8 cellular contexts compared by ENCODE assay signal in the genomic region with DNA sequence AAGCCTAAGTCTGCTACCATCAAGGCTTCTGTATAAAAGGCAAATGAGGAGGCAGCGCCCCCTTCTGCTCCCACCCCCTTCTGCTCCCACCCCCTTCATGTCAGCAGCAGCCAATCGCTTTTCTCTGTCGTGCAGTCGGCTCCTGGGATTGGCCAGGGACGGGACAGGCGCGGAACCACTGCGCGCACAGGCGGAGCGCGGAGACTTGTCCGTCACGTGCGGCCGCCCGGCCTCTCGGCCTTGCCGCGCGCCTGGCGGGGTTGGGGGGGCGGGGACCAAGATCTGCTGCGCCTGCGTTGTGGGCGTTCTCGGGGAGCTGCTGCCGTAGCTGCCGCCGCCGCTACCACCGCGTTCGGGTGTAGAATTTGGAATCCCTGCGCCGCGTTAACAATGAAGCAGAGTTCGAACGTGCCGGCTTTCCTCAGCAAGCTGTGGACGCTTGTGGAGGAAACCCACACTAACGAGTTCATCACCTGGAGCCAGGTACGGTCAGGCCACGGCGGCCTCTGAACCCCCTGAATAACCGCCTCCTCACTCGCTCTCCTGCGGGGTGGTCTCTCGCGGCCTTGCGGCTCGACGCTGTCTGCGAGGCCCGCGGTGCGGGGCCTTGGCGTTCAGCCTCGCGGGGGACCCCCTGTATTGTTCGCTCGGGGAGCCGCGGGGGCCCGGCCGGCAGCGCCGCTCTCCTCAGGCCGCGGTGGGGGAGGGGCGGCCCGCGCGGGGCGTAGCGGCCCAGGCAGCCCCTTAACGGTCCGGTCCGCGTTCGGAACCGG. TPM values are rescaled to one million over a fixed set of nuclear protein-coding genes. Genes with fewer than 3 reads are reported as not detected.
DNase-seq lines count a peak whose midpoint lies in the region; ATAC-seq and TF ChIP-seq lines count a peak whose summit lies in the region.

A gene with protein sequence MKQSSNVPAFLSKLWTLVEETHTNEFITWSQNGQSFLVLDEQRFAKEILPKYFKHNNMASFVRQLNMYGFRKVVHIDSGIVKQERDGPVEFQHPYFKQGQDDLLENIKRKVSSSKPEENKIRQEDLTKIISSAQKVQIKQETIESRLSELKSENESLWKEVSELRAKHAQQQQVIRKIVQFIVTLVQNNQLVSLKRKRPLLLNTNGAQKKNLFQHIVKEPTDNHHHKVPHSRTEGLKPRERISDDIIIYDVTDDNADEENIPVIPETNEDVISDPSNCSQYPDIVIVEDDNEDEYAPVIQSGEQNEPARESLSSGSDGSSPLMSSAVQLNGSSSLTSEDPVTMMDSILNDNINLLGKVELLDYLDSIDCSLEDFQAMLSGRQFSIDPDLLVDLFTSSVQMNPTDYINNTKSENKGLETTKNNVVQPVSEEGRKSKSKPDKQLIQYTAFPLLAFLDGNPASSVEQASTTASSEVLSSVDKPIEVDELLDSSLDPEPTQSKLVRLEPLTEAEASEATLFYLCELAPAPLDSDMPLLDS (plus strand): TSS at position 305 of the 773 bp plus-strand sequence. CDS start 86 bp downstream, at position 391.

- H3K27ac Mint-ChIP-seq in activated CD4-positive, alpha-beta T cell treated with anti-CD3 and anti-CD28 coated beads for 36 hours: peak within 1 kb of the TSS; percentile 96

- no peaks in the 10 kb centered on the region for H3K27me3 ChIP-seq in layer of hippocampus (ENCODE audit: control insufficient read depth, insufficient read depth, low read length)

- H3K9me3 Mint-ChIP-seq in activated CD4-positive, alpha-beta T cell treated with anti-CD3 and anti-CD28 coated beads for 36 hours (ENCODE audit: low read depth): no peaks in the 10 kb centered on the region

- peaks cover 43% of the 10 kb centered on the region for H3K4me1 Mint-ChIP-seq in activated CD4-positive, alpha-beta T cell treated with anti-CD3 and anti-CD28 coated beads for 36 hours

- H3K27me3 Mint-ChIP-seq in activated CD4-positive, alpha-beta T cell treated with anti-CD3 and anti-CD28 coated beads for 36 hours: no peaks in the 10 kb centered on the region

- intact Hi-C loops in activated CD4-positive, alpha-beta T cell treated with anti-CD3 and anti-CD28 coated beads for 36 hours (cut with DNase I, micrococcal nuclease): loop anchor here (1.0 to 10.0 kb wide), 5 partner anchors 9 to 1065 kb away; a partner anchor contains a TSS

- POLR2A ChIA-PET in activated CD4-positive, alpha-beta T cell treated with anti-CD3 and anti-CD28 coated beads for 36 hours (lab: Charles Lee): interaction anchor here (0.6 to 1.5 kb wide), 3 partner anchors 8 to 72 kb away, joined by 3 to 13 read pairs (median 3); a partner anchor contains a TSS

- TF ChIP-seq POLR2A in GM19193 (IDR thresholded peaks at IDR 0.05; ENCODE audit: extremely low read depth, insufficient read depth, insufficient read length): peak; percentile 68

- peak; percentile 99 for ATAC-seq in HG03439 (IDR thresholded peaks at IDR 0.05; ENCODE audit: unreplicated experiment)
- ATAC-seq in activated CD4-positive, alpha-beta T cell treated with anti-CD3 and anti-CD28 coated beads for 36 hours: peak; percentile 98

- H3K36me3 Mint-ChIP-seq in activated CD4-positive, alpha-beta T cell treated with anti-CD3 and anti-CD28 coated beads for 36 hours (ENCODE audit: low read depth): peaks cover 8% of the 10 kb centered on the region

- peak within 1 kb of the TSS; percentile 76 for H3K27ac ChIP-seq in cingulate gyrus (ENCODE audit: low read depth, low read length)
- peak within 1 kb of the TSS; percentile 62 for H3K27ac ChIP-seq in layer of hippocampus (ENCODE audit: low read depth, low read length)

- CTCF ChIA-PET in activated CD4-positive, alpha-beta T cell treated with anti-CD3 and anti-CD28 coated beads for 36 hours (lab: Charles Lee): interaction anchor here (1.1 to 1.4 kb wide), 4 partner anchors 9 to 131 kb away, joined by 4 to 6 read pairs (median 4); a partner anchor contains a TSS

- DNase-seq in Ammon's horn (ENCODE audit: low spot score) (peak; percentile 99), NCI-H510A treated with DMSO at 0.1 percent for 48 hours (lab: John Stamatoyannopoulos, UW) (peak; percentile 85)
- peak; percentile 97 for DNase-seq in activated CD4-positive, alpha-beta T cell treated with anti-CD3 and anti-CD28 coated beads for 36 hours
- peak; percentile 83 for DNase-seq in stimulated activated CD4-positive, alpha-beta T cell treated with anti-CD3 and anti-CD28 coated beads, Interleukin-1b, Interleukin-23, amount 100 ng/mL, for 4 hours (ENCODE audit: low read depth in 2 of 2)

- H3K4me3 Mint-ChIP-seq in activated CD4-positive, alpha-beta T cell treated with anti-CD3 and anti-CD28 coated beads for 36 hours: peak within 1 kb of the TSS; percentile 94

RNA-seq across cellular contexts. Expression of the gene that starts here (rescaled TPM):
- 10 to 100 TPM; 18.1 to 20.6 TPM for total RNA-seq in activated CD4-positive, alpha-beta T cell treated with anti-CD3 and anti-CD28 coated beads for 36 hours

Comparison
In these comparisons a context has a peak if more than half of its experiments do, and no peak if none do; other contexts are left out.
1. Peak in every context shown above with its lines: DNase-seq, ATAC-seq and H3K27ac ChIP-seq.